ENCODE assay signal across 17 cellular contexts in the genomic region with DNA sequence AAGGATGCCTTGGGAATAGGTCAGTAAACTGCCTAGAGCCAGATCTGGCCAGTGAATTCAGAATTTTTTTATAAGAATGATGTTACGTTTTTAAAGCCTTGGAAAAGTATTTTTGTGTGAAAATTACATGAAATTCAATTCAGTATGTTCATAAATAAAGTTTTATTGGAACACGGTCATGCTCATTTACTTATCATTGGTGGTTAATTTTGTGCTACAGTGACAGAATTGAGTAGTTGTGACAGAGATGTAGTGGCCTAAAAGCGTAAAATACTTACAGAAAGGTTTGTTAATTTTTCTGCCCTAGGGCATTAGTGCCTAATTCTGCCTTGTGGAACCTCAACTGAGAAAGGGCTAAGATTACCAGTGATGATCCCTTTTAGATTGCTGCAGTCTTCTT. TPM values are rescaled to one million over a fixed set of nuclear protein-coding genes. Genes with fewer than 3 reads are reported as not detected.
DNase-seq lines count a peak whose midpoint lies in the region; ATAC-seq and TF ChIP-seq lines count a peak whose summit lies in the region.
"Had no signal": no experiment of that assay in that cellular context is flagged by ENCODE, and none has a peak within 500 bp of the region (broad histone marks: within the 10 kb centered on the region; RNA-seq: fewer than 3 reads in every experiment).

No MANE protein-coding gene starts in this region.

- H3K36me3 Mint-ChIP-seq in nephron (ENCODE audit: low read depth): peaks cover 9% of the 10 kb centered on the region
- H3K36me3 Mint-ChIP-seq in activated naive CD8-positive, alpha-beta T cell treated with anti-CD3 and anti-CD28 coated beads for 36 hours: peaks cover 16% of the 10 kb centered on the region

- peak overlapping the region in 2 of 3 experiments; percentile 40 to 82 for H3K27ac Mint-ChIP-seq in nephron
- H3K27ac Mint-ChIP-seq in activated naive CD8-positive, alpha-beta T cell treated with anti-CD3 and anti-CD28 coated beads for 36 hours: no peak overlapping the region
- H3K27ac Mint-ChIP-seq: HFFc6 had no signal

- H3K27me3 Mint-ChIP-seq in nephron (ENCODE audit: low read depth): no peaks in the 10 kb centered on the region
- no peaks in the 10 kb centered on the region for H3K27me3 Mint-ChIP-seq in activated naive CD8-positive, alpha-beta T cell treated with anti-CD3 and anti-CD28 coated beads for 36 hours
- H3K27me3 Mint-ChIP-seq: CD4-positive, CD25-positive, alpha-beta regulatory T cell had no signal

- H3K4me3 Mint-ChIP-seq in nephron: no peak overlapping the region
- H3K4me3 Mint-ChIP-seq in activated naive CD8-positive, alpha-beta T cell treated with anti-CD3 and anti-CD28 coated beads for 36 hours: no peak overlapping the region
- H3K4me3 Mint-ChIP-seq: CD8-positive, alpha-beta memory T cell; HFFc6 had no signal

- H3K27ac ChIP-seq in VCaP: peak overlapping the region; percentile 91
- H3K27ac ChIP-seq: GM23248 had no signal

- no peaks in the 10 kb centered on the region for H3K9me3 Mint-ChIP-seq in nephron
- H3K9me3 Mint-ChIP-seq in activated naive CD8-positive, alpha-beta T cell treated with anti-CD3 and anti-CD28 coated beads for 36 hours: no peaks in the 10 kb centered on the region
- H3K9me3 Mint-ChIP-seq: CD4-positive, CD25-positive, alpha-beta regulatory T cell; CD8-positive, alpha-beta memory T cell; HFFc6 had no signal

- DNase-seq in HuH-7 (ENCODE audit: low spot score): no peak
- DNase-seq in activated naive CD8-positive, alpha-beta T cell treated with anti-CD3 and anti-CD28 coated beads for 36 hours: no peak
- DNase-seq: C1 segment of cervical spinal cord; CD4-positive, CD25-positive, alpha-beta regulatory T cell; CD8-positive, alpha-beta memory T cell; DMS 273 treated with DMSO at 0.1 percent for 48 hours; DMS79; EL; GDM1; GM23248; H7; HFFc6 had no signal

- ATAC-seq in GM18517 (IDR thresholded peaks at IDR 0.05; ENCODE audit: unreplicated experiment): no peak
- ATAC-seq: HCT116 had no signal

- H3K4me1 Mint-ChIP-seq in nephron: peaks cover 36% of the 10 kb centered on the region
- H3K4me1 Mint-ChIP-seq in activated naive CD8-positive, alpha-beta T cell treated with anti-CD3 and anti-CD28 coated beads for 36 hours: peaks cover 51% of the 10 kb centered on the region

- peak overlapping the region; percentile 60; the same call in 1 of the 2 replicates for H3K4me3 ChIP-seq in GM08714 (ENCODE audit: low read length)
- H3K4me3 ChIP-seq: GM23248 had no signal

- TF ChIP-seq CTCF in VCaP (conservative IDR thresholded peaks at IDR 0.05) (no peak), nephron (IDR thresholded peaks at IDR 0.05; ENCODE audit: unreplicated experiment in 3 of 3) (no peak)

RNA-seq across cellular contexts. Expression of a gene that starts 28.2 kb away (rescaled TPM):
- total RNA-seq in activated naive CD8-positive, alpha-beta T cell treated with anti-CD3 and anti-CD28 coated beads for 36 hours: 10 to 100 TPM; 36.3 to 38.5 TPM
